In genomic region chr2:159710601-159711180, GRCh38 we compare ENCODE assay signal across 2 cellular contexts.
TF ChIP-seq lines count a peak whose summit lies in the region.

No MANE protein-coding gene starts in this region.

TF ChIP-seq in IMR-90, 13 proteins besides CTCF, POLR2A, EP300 and RAD21:
- TF ChIP-seq BHLHE40 (IDR thresholded peaks at IDR 0.05; ENCODE audit: low read depth, low read length): no peak
- no peak for TF ChIP-seq ELK1 (IDR thresholded peaks at IDR 0.05; ENCODE audit: borderline replicate concordance, low read depth, low read length)
- no peak for TF ChIP-seq USF2 (IDR thresholded peaks at IDR 0.05; ENCODE audit: low read depth, low read length)
- TF ChIP-seq MAFK (IDR thresholded peaks at IDR 0.05; ENCODE audit: low read depth, low read length): no peak
- no peak for TF ChIP-seq RFX5 (IDR thresholded peaks at IDR 0.05; ENCODE audit: low read depth, low read length)
- TF ChIP-seq FOS (IDR thresholded peaks at IDR 0.05; ENCODE audit: low read depth, low read length): no peak

TF ChIP-seq in K562, 482 proteins besides CTCF, POLR2A, EP300 and RAD21:
- TF ChIP-seq MNT (conservative IDR thresholded peaks at IDR 0.05) (peak in 1 of 2 experiments; percentile 30; a peak in 1 of 4 replicates), ZNF197 (CRISPR knock-in tag; IDR thresholded peaks at IDR 0.05; ENCODE audit: low read depth) (no peak), HMBOX1 (IDR thresholded peaks at IDR 0.05) (peak; percentile 47), STAT5A (IDR thresholded peaks at IDR 0.05; ENCODE audit: borderline replicate concordance, low read length) (no peak), ZBTB12 (CRISPR knock-in tag; IDR thresholded peaks at IDR 0.05) (no peak), MYNN (IDR thresholded peaks at IDR 0.05) (no peak), MYNN (CRISPR knock-in tag; IDR thresholded peaks at IDR 0.05) (no peak), ZNF143 (CRISPR knock-in tag; IDR thresholded peaks at IDR 0.05) (no peak), CREM (IDR thresholded peaks at IDR 0.05; ENCODE audit: low read depth) (0 out of 2 replicates have a peak, but pooled peaks have one; percentile 37), SMARCA4 (IDR thresholded peaks at IDR 0.05) (0 out of 2 replicates have a peak, but pooled peaks have one; percentile 20), BACH1 (tag; IDR thresholded peaks at IDR 0.05) (peak; percentile 3; the same call in 1 of the 2 replicates), HMG20A (CRISPR knock-in tag; conservative IDR thresholded peaks at IDR 0.05) (no peak)
